ENCODE assay signal across 1 cellular context in the genomic region with DNA sequence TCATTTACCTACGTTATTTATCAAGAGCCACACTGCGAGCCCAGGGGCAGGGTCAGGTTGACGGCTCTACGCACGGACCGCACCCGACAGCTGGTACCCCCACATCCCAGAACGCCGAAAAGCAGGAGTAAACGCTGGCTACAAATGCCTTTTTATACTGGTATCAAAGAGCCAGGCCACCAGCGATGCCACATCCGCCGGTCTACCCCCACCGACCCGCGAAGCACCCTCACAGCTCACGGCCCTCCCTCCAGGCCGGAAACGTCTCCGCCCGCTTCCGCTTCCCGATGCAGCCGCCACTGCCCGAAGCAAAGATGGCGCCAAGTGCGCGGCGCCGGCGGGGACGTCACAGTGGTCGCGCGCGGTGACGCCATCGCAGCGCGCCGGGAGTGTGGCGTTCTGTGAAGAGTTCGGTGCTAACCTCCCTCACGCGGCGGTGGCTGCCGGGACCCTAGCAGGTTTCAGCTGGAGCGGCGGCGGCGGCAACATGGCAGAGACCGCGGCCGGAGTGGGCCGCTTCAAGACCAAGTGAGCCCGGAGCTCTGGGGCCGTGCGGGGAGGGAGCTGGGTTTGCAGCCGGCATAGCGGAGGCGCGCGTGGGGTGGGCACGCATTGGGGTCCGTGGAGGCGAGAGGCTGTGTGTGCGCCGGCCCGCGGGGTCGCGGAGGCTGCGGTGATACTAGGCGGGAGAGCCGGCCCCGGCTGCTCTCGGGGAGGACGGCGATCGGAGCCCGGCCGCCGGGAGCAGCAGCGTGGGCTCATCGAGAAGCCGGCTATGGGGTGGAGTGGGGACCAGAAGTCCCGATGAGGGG.
A peak's percentile ranks its signal among the peaks of the same experiment; 100 is the strongest.
TF ChIP-seq lines count a peak whose summit lies in the region.

A gene (plus strand): TSS at position 376 of the 812 bp plus-strand sequence. CDS start 112 bp downstream, at position 488.

TF ChIP-seq in HepG2, 621 proteins besides CTCF, POLR2A, EP300 and RAD21 (continued from another document):
- TF ChIP-seq ZNF331 (CRISPR knock-in tag; IDR thresholded peaks at IDR 0.05) (peak; percentile 94), FOXM1 (CRISPR knock-in tag; IDR thresholded peaks at IDR 0.05) (peak; percentile 52; the same call in 1 of the 2 replicates), SPEN (CRISPR knock-in tag; IDR thresholded peaks at IDR 0.05; ENCODE audit: low read depth) (peak; percentile 99), CHD2 (IDR thresholded peaks at IDR 0.05; ENCODE audit: low read depth, low read length) (peak; percentile 67), ZNF7 (CRISPR knock-in tag; IDR thresholded peaks at IDR 0.05) (no peak), CENPT (CRISPR knock-in tag; IDR thresholded peaks at IDR 0.05; ENCODE audit: low read depth) (no peak), ZNF292 (CRISPR knock-in tag; IDR thresholded peaks at IDR 0.05; ENCODE audit: borderline replicate concordance, low read depth) (no peak), ZNF234 (CRISPR knock-in tag; conservative IDR thresholded peaks at IDR 0.05) (0 out of 2 replicates have a peak, but pooled peaks have one; percentile 31), SNRNP70 (IDR thresholded peaks at IDR 0.05; ENCODE audit: low read depth, low read length) (no peak), TCF7 (IDR thresholded peaks at IDR 0.05; ENCODE audit: low read depth) (no peak), TAF1 (CRISPR knock-in tag; IDR thresholded peaks at IDR 0.05) (peak; percentile 91), ZNF282 (IDR thresholded peaks at IDR 0.05; ENCODE audit: partially characterized antibody) (no peak), RAD51 (IDR thresholded peaks at IDR 0.05; ENCODE audit: borderline replicate concordance) (no peak), ZNF10 (CRISPR knock-in tag; IDR thresholded peaks at IDR 0.05; ENCODE audit: borderline replicate concordance, low read depth) (no peak), NCOA5 (CRISPR knock-in tag; IDR thresholded peaks at IDR 0.05) (no peak), MBNL3 (CRISPR knock-in tag; conservative IDR thresholded peaks at IDR 0.05) (no peak), AHR (CRISPR knock-in tag; IDR thresholded peaks at IDR 0.05) (peak; percentile 92)
- TF ChIP-seq, protein P1, sequence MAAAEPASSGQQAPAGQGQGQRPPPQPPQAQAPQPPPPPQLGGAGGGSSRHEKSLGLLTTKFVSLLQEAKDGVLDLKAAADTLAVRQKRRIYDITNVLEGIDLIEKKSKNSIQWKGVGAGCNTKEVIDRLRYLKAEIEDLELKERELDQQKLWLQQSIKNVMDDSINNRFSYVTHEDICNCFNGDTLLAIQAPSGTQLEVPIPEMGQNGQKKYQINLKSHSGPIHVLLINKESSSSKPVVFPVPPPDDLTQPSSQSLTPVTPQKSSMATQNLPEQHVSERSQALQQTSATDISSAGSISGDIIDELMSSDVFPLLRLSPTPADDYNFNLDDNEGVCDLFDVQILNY (CRISPR knock-in tag; conservative IDR thresholded peaks at IDR 0.05), result peak; percentile 82; the same call in 1 of the 2 replicates
- TF ChIP-seq, protein P2, sequence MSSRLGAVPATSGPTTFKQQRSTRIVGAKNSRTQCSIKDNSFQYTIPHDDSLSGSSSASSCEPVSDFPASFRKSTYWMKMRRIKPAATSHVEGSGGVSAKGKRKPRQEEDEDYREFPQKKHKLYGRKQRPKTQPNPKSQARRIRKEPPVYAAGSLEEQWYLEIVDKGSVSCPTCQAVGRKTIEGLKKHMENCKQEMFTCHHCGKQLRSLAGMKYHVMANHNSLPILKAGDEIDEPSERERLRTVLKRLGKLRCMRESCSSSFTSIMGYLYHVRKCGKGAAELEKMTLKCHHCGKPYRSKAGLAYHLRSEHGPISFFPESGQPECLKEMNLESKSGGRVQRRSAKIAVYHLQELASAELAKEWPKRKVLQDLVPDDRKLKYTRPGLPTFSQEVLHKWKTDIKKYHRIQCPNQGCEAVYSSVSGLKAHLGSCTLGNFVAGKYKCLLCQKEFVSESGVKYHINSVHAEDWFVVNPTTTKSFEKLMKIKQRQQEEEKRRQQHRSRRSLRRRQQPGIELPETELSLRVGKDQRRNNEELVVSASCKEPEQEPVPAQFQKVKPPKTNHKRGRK (CRISPR knock-in tag; IDR thresholded peaks at IDR 0.05), result no peak
- TF ChIP-seq, protein P3, sequence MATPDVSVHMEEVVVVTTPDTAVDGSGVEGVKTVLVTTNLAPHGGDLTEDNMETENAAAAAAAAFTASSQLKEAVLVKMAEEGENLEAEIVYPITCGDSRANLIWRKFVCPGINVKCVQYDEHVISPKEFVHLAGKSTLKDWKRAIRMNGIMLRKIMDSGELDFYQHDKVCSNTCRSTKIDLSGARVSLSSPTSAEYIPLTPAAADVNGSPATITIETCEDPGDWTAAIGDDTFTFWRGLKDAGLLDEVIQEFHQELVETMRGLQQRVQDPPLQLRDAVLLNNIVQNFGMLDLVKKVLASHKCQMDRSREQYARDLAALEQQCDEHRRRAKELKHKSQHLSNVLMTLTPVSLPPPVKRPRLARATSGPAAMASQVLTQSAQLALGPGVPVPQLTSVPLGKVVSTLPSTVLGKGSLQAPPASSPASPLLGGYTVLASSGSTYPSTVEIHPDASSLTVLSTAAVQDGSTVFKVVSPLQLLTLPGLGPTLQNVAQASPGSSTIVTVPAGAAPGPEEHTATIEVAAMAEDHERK (CRISPR knock-in tag; IDR thresholded peaks at IDR 0.05; ENCODE audit: low read depth), result peak; percentile 81
TF ChIP-seq in HepG2: peak in this region for 379.
